27 cellular contexts compared by ENCODE assay signal in the genomic region with DNA sequence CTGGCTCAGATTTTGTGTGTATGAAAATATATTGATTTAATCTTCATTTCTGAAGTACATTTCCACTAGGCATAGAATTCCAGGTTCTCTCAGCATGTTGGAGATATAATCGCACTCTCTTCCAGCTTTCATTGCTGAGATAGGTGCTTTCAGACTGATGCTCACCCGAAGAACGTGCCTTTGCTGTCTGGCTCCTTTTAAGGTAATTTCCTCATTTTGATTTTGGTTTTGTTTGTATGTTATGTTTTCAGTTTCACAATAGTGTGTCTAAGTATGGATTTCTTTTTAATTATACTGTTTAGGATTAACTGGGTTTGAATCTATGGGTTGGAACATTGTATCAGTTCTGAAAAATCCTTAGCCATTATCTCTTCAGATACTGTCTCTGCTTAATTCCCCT.
"Had no signal": no experiment of that assay in that cellular context is flagged by ENCODE, and none has a peak within 500 bp of the region (broad histone marks: within the 10 kb centered on the region; RNA-seq: fewer than 3 reads in every experiment).

No MANE protein-coding gene starts in this region.

- ATAC-seq: activated CD4-positive, alpha-beta T cell treated with anti-CD3 and anti-CD28 coated beads for 36 hours; activated CD4-positive, CD25-positive, alpha-beta regulatory T cell treated with anti-CD3 and anti-CD28 coated beads, Interleukin-2, amount 50 U/mL, for 24 hours; activated CD8-positive, alpha-beta T cell treated with anti-CD3 and anti-CD28 coated beads, Interleukin-2, amount 10 ng/mL, durations not matched to agents 7 days and 5 days; Panc1; WTC11 had no signal

- H3K9ac ChIP-seq: SK-N-SH had no signal

- H3K4me1 ChIP-seq: ascending aorta, colonic mucosa, SJSA1 had no signal

- H3K36me3 ChIP-seq: ascending aorta, cardiac muscle cell, colonic mucosa, SJSA1 had no signal

- H3K27me3 ChIP-seq: ascending aorta, cardiac muscle cell, colonic mucosa, SJSA1 had no signal

- H3K27ac ChIP-seq: ascending aorta, cardiac muscle cell, colonic mucosa, SJSA1 had no signal

- H3K4me2 ChIP-seq: SK-N-SH had no signal

- H3K4me3 ChIP-seq: ascending aorta, cardiac muscle cell, colonic mucosa, SJSA1 had no signal

- H3K9me3 ChIP-seq: ascending aorta, colonic mucosa, SJSA1 had no signal

- DNase-seq: activated CD4-positive, alpha-beta T cell treated with anti-CD3 and anti-CD28 coated beads for 36 hours; activated CD4-positive, alpha-beta T cell treated with anti-CD3 and anti-CD28 coated beads, Interleukin-2, amount 10 ng/mL, durations not matched to agents 7 days and 5 days; activated CD4-positive, alpha-beta T cell treated with anti-CD3 and anti-CD28 coated beads, Interleukin-2, amount 50 U/mL, for 48 hours; activated CD8-positive, alpha-beta T cell treated with anti-CD3 and anti-CD28 coated beads, Interleukin-2, amount 10 ng/mL, durations not matched to agents 7 days and 5 days; activated gamma-delta T cell; activated naive CD4-positive, alpha-beta T cell treated with Interleukin-2 at 50 U/mL for 16 hours; activated naive CD8-positive, alpha-beta T cell treated with anti-CD3 and anti-CD28 coated beads, Interleukin-2, amount 10 ng/mL, durations not matched to agents 7 days and 5 days; activated T-cell treated with anti-CD3 and anti-CD28 coated beads, Interleukin-2, amount 50 U/mL, for 24 hours; amygdala; colonic mucosa; NCI-H1092; NCI-H1436 treated with DMSO at 0.1 percent for 48 hours; NCI-H187; NCI-H2029 treated with DMSO at 0.1 percent for 48 hours; NCI-H2107; NCI-H2171; NCI-H510A; NCI-H526 treated with DMSO at 0.1 percent for 48 hours; NCI-H774; SHP77 treated with DMSO at 0.1 percent for 48 hours; SK-N-SH had no signal
